8 cellular contexts compared by ENCODE assay signal in genomic region chr11:95835768-95836488, GRCh38. TPM values are rescaled to one million over a fixed set of nuclear protein-coding genes. Genes with fewer than 3 reads are reported as not detected.
A peak's percentile ranks its signal among the peaks of the same experiment; 100 is the strongest.
DNase-seq lines count a peak whose midpoint lies in the region; ATAC-seq and TF ChIP-seq lines count a peak whose summit lies in the region.

No MANE protein-coding gene starts in this region.

- intact Hi-C loops in CD8-positive, alpha-beta T cell (cut with DNase I, micrococcal nuclease): loop anchor here (1.0 to 2.0 kb wide), 7 partner anchors 43 to 591 kb away; partner anchors contain the start of gene MAML2 (in 2 of the 2)

- H2BK12ac ChIP-seq in mesenchymal stem cell (ENCODE audit: low read length in 2 of 2): no peak overlapping the region

- H3K4me2 ChIP-seq in mesenchymal stem cell (ENCODE audit: low read length, poor library complexity, severe bottlenecking): no peak overlapping the region

- H4K91ac ChIP-seq in mesenchymal stem cell (ENCODE audit: low read length): no peak overlapping the region

- POLR2A ChIA-PET in CD8-positive, alpha-beta T cell (lab: Charles Lee): interaction anchor here (1.7 kb wide), 1 partner anchor 508 kb away, joined by 5 read pairs; the partner anchor contains the start of gene MAML2

- peak; percentile 86 for TF ChIP-seq CTCF in CD8-positive, alpha-beta T cell (IDR thresholded peaks at IDR 0.05)

- H3K27ac Mint-ChIP-seq in CD8-positive, alpha-beta T cell: no peak overlapping the region

- H4K8ac ChIP-seq in mesenchymal stem cell (ENCODE audit: low read length): no peak overlapping the region

- peaks cover 2% of the 10 kb centered on the region for H3K79me1 ChIP-seq in mesenchymal stem cell (replicated peaks; ENCODE audit: low read length, poor library complexity, severe bottlenecking)

- H3K23ac ChIP-seq in mesenchymal stem cell (ENCODE audit: low read length in 2 of 2): no peak overlapping the region

- peaks cover 76% of the 10 kb centered on the region for H3K36me3 Mint-ChIP-seq in CD8-positive, alpha-beta T cell

- CTCF ChIA-PET in CD8-positive, alpha-beta T cell (lab: Charles Lee): interaction anchor here (0.7 to 2.4 kb wide), 22 partner anchors 9 to 626 kb away, joined by 3 to 29 read pairs (median 4); partner anchors contain the start of genes CCDC82, JRKL and MAML2

- H3K18ac ChIP-seq in mesenchymal stem cell (ENCODE audit: low read depth in 1 of 2, low read length in 2 of 2): no peak overlapping the region

- H3K27me3 Mint-ChIP-seq in CD8-positive, alpha-beta T cell (ENCODE audit: low read depth): no peaks in the 10 kb centered on the region

- H2AFZ ChIP-seq in mesenchymal stem cell (ENCODE audit: low read depth, low read length): no peak overlapping the region

- H2AK5ac ChIP-seq in mesenchymal stem cell (ENCODE audit: low read length, severe bottlenecking): no peak overlapping the region

- no peaks in the 10 kb centered on the region for H3K27me3 ChIP-seq in CD8-positive, alpha-beta T cell (ENCODE audit: insufficient read depth, low read length)
- H3K27me3 ChIP-seq in mesenchymal stem cell (ENCODE audit: control insufficient read depth in 1 of 2, insufficient read depth in 1 of 2, low read length in 2 of 2): no peaks in the 10 kb centered on the region

- H2BK15ac ChIP-seq in mesenchymal stem cell (ENCODE audit: low read depth, poor library complexity, severe bottlenecking): no peak overlapping the region

- H3K9me3 Mint-ChIP-seq in CD8-positive, alpha-beta T cell: no peaks in the 10 kb centered on the region

- H3K14ac ChIP-seq in mesenchymal stem cell (ENCODE audit: low read length in 2 of 2): no peak overlapping the region

- no peak overlapping the region for H2BK5ac ChIP-seq in mesenchymal stem cell (ENCODE audit: low read depth, low read length, poor library complexity, severe bottlenecking)

- no peak overlapping the region for H3K27ac ChIP-seq in CD8-positive, alpha-beta T cell (ENCODE audit: low read depth, low read length)
- peak overlapping the region; percentile 91 for H3K27ac ChIP-seq in mesenchymal stem cell (ENCODE audit: low read length, poor library complexity, severe bottlenecking)

- no peak overlapping the region for H3K4me3 ChIP-seq in CD8-positive, alpha-beta T cell (ENCODE audit: low read depth, low read length)
- H3K4me3 ChIP-seq in mesenchymal stem cell (ENCODE audit: insufficient read depth in 1 of 2, low read depth in 1 of 2, low read length in 2 of 2): no peak overlapping the region

- no peak overlapping the region for H2BK120ac ChIP-seq in mesenchymal stem cell (ENCODE audit: low read depth, low read length)

- ATAC-seq in CD8-positive, alpha-beta T cell: peak; percentile 93
- ATAC-seq in GM19395 (IDR thresholded peaks at IDR 0.05; ENCODE audit: unreplicated experiment): peak; percentile 96
- ATAC-seq in HG03460 (IDR thresholded peaks at IDR 0.05; ENCODE audit: unreplicated experiment): peak; percentile 96

- H3K9me3 ChIP-seq in CD8-positive, alpha-beta T cell (ENCODE audit: low read length): no peaks in the 10 kb centered on the region
- H3K9me3 ChIP-seq in mesenchymal stem cell (ENCODE audit: control insufficient read depth, low read length): no peaks in the 10 kb centered on the region

- WGBS in mesenchymal stem cell: 0% methylated on average over 1 of the region's 3 CpGs

- H3K4me1 ChIP-seq in CD8-positive, alpha-beta T cell (ENCODE audit: insufficient read depth, low read length): no peaks in the 10 kb centered on the region
- no peaks in the 10 kb centered on the region for H3K4me1 ChIP-seq in mesenchymal stem cell (ENCODE audit: control insufficient read depth, insufficient read depth, low read depth, low read length)

- DNase-seq in CD8-positive, alpha-beta T cell: peak; percentile 8 to 64 (median 54)
- DNase-seq in NCI-H524 treated with DMSO at 0.1 percent for 48 hours (lab: John Stamatoyannopoulos, UW) (peak; percentile 64), mesenchymal stem cell (peak; percentile 93)
- DNase-seq in activated CD4-positive, alpha-beta T cell treated with anti-CD3 and anti-CD28 coated beads, Interleukin-2, amount 50 U/mL, for 4 hours: peak; percentile 48 to 52
- peak; percentile 47 for DNase-seq in effector CD4-positive, alpha-beta T cell
- DNase-seq in stimulated activated CD8-positive, alpha-beta memory T cell treated with anti-CD3 and anti-CD28 coated beads, Interleukin-2, amount 100 ng/mL, for 1 hour (ENCODE audit: low read depth in 2 of 2): peak; percentile 21 to 27

- no peak overlapping the region for H3K4me3 Mint-ChIP-seq in CD8-positive, alpha-beta T cell

- H3K4me1 Mint-ChIP-seq in CD8-positive, alpha-beta T cell (ENCODE audit: low read depth): no peaks in the 10 kb centered on the region

- peaks cover 4% of the 10 kb centered on the region for H3K36me3 ChIP-seq in CD8-positive, alpha-beta T cell (ENCODE audit: insufficient read depth, low read length)
- peaks cover 0 to 79% of the 10 kb centered on the region in 2 experiments for H3K36me3 ChIP-seq in mesenchymal stem cell (ENCODE audit: control insufficient read depth in 1 of 2, insufficient read depth in 2 of 2, low read depth in 1 of 2, low read length in 2 of 2)

- peak overlapping the region; percentile 59 for H3K9ac ChIP-seq in mesenchymal stem cell (ENCODE audit: low read length)

- H3K4ac ChIP-seq in mesenchymal stem cell (ENCODE audit: low read depth in 1 of 2, low read length in 2 of 2): no peak overlapping the region

RNA-seq across cellular contexts. Expression of gene CEP57, which starts 45.6 kb away (rescaled TPM):
- total RNA-seq in CD8-positive, alpha-beta T cell: 10 to 100 TPM; 53.2 to 53.7 TPM
- 25.9 TPM for polyA plus RNA-seq in mesenchymal stem cell (2013, experiment 1 of 2)
- polyA plus RNA-seq in mesenchymal stem cell (2013, experiment 2 of 2): 26.4 TPM

RNA-seq across cellular contexts. Expression of gene FAM76B, which starts 46.3 kb away (rescaled TPM):
- total RNA-seq in CD8-positive, alpha-beta T cell: 10 to 100 TPM; 91.1 to 92.9 TPM
- 16.6 TPM for polyA plus RNA-seq in mesenchymal stem cell (2013, experiment 1 of 2)
- 16.8 TPM for polyA plus RNA-seq in mesenchymal stem cell (2013, experiment 2 of 2)

Comparison
In these comparisons a context has a peak if more than half of its experiments do, and no peak if none do; other contexts are left out.
1. DNase-seq: peak in every context shown above with its lines; median percentile 93 in mesenchymal stem cell; 64 in NCI-H524 treated with DMSO at 0.1 percent for 48 hours; 54 in CD8-positive, alpha-beta T cell; 50 in activated CD4-positive, alpha-beta T cell treated with anti-CD3 and anti-CD28 coated beads, Interleukin-2, amount 50 U/mL, for 4 hours; 47 in effector CD4-positive, alpha-beta T cell; 24 in stimulated activated CD8-positive, alpha-beta memory T cell treated with anti-CD3 and anti-CD28 coated beads, Interleukin-2, amount 100 ng/mL, for 1 hour.